Comparison of ENCODE assay signal across 1 cellular context in genomic region chr6:108707328-108707976, GRCh38.
TF ChIP-seq lines count a peak whose summit lies in the region.

No MANE protein-coding gene starts in this region.

TF ChIP-seq in HepG2, 621 proteins besides CTCF, POLR2A, EP300 and RAD21 (continued from another document and continues in another):
- no peak for TF ChIP-seq PAXIP1 (CRISPR knock-in tag; conservative IDR thresholded peaks at IDR 0.05)
- no peak for TF ChIP-seq ZNF781 (CRISPR knock-in tag; IDR thresholded peaks at IDR 0.05; ENCODE audit: borderline replicate concordance, not compliant biosample characterization)
- TF ChIP-seq ZSCAN31 (CRISPR knock-in tag; IDR thresholded peaks at IDR 0.05; ENCODE audit: low read depth): no peak
- no peak for TF ChIP-seq TCF7 (IDR thresholded peaks at IDR 0.05; ENCODE audit: low read depth)
- TF ChIP-seq MTA3 (CRISPR knock-in tag; IDR thresholded peaks at IDR 0.05): no peak
- no peak for TF ChIP-seq ZNF274 (CRISPR knock-in tag; IDR thresholded peaks at IDR 0.05)
- no peak for TF ChIP-seq ZNF292 (CRISPR knock-in tag; IDR thresholded peaks at IDR 0.05; ENCODE audit: borderline replicate concordance, low read depth)
- TF ChIP-seq ZNF207 (IDR thresholded peaks at IDR 0.05; ENCODE audit: borderline replicate concordance): no peak
- TF ChIP-seq, protein P1, sequence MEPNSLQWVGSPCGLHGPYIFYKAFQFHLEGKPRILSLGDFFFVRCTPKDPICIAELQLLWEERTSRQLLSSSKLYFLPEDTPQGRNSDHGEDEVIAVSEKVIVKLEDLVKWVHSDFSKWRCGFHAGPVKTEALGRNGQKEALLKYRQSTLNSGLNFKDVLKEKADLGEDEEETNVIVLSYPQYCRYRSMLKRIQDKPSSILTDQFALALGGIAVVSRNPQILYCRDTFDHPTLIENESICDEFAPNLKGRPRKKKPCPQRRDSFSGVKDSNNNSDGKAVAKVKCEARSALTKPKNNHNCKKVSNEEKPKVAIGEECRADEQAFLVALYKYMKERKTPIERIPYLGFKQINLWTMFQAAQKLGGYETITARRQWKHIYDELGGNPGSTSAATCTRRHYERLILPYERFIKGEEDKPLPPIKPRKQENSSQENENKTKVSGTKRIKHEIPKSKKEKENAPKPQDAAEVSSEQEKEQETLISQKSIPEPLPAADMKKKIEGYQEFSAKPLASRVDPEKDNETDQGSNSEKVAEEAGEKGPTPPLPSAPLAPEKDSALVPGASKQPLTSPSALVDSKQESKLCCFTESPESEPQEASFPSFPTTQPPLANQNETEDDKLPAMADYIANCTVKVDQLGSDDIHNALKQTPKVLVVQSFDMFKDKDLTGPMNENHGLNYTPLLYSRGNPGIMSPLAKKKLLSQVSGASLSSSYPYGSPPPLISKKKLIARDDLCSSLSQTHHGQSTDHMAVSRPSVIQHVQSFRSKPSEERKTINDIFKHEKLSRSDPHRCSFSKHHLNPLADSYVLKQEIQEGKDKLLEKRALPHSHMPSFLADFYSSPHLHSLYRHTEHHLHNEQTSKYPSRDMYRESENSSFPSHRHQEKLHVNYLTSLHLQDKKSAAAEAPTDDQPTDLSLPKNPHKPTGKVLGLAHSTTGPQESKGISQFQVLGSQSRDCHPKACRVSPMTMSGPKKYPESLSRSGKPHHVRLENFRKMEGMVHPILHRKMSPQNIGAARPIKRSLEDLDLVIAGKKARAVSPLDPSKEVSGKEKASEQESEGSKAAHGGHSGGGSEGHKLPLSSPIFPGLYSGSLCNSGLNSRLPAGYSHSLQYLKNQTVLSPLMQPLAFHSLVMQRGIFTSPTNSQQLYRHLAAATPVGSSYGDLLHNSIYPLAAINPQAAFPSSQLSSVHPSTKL (CRISPR knock-in tag; IDR thresholded peaks at IDR 0.05): peak; percentile 35; the same call in 1 of the 2 replicates
- no peak for TF ChIP-seq ZNF646 (CRISPR knock-in tag; IDR thresholded peaks at IDR 0.05)
- no peak for TF ChIP-seq ZNF230 (CRISPR knock-in tag; IDR thresholded peaks at IDR 0.05)
- no peak for TF ChIP-seq BCLAF1 (IDR thresholded peaks at IDR 0.05)
- no peak for TF ChIP-seq RXRB (CRISPR knock-in tag; IDR thresholded peaks at IDR 0.05; ENCODE audit: borderline replicate concordance)
- TF ChIP-seq ELF3 (CRISPR knock-in tag; IDR thresholded peaks at IDR 0.05): no peak
- no peak for TF ChIP-seq GTF3A (CRISPR knock-in tag; conservative IDR thresholded peaks at IDR 0.05)
- TF ChIP-seq ASH2L (IDR thresholded peaks at IDR 0.05; ENCODE audit: insufficient read length, low read depth, low read length): no peak
- no peak for TF ChIP-seq ATF4 (CRISPR knock-in tag; IDR thresholded peaks at IDR 0.05)
- TF ChIP-seq ZNF280D (CRISPR knock-in tag; IDR thresholded peaks at IDR 0.05): no peak
- TF ChIP-seq, protein P2, sequence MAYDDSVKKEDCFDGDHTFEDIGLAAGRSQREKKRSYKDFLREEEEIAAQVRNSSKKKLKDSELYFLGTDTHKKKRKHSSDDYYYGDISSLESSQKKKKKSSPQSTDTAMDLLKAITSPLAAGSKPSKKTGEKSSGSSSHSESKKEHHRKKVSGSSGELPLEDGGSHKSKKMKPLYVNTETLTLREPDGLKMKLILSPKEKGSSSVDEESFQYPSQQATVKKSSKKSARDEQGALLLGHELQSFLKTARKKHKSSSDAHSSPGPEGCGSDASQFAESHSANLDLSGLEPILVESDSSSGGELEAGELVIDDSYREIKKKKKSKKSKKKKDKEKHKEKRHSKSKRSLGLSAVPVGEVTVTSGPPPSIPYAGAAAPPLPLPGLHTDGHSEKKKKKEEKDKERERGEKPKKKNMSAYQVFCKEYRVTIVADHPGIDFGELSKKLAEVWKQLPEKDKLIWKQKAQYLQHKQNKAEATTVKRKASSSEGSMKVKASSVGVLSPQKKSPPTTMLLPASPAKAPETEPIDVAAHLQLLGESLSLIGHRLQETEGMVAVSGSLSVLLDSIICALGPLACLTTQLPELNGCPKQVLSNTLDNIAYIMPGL (CRISPR knock-in tag; IDR thresholded peaks at IDR 0.05; ENCODE audit: borderline replicate concordance in 1 of 2, low read depth in 1 of 2): no peak
- no peak for TF ChIP-seq PITX1 (CRISPR knock-in tag; IDR thresholded peaks at IDR 0.05)
- TF ChIP-seq HMG20A (CRISPR knock-in tag; IDR thresholded peaks at IDR 0.05; ENCODE audit: borderline replicate concordance): peak; percentile 11; the same call in 1 of the 2 replicates
- TF ChIP-seq NCOR1 (IDR thresholded peaks at IDR 0.05; ENCODE audit: borderline replicate concordance, low read length): no peak
- no peak for TF ChIP-seq KDM6A (CRISPR knock-in tag; IDR thresholded peaks at IDR 0.05; ENCODE audit: low read depth)
- TF ChIP-seq, protein P3, sequence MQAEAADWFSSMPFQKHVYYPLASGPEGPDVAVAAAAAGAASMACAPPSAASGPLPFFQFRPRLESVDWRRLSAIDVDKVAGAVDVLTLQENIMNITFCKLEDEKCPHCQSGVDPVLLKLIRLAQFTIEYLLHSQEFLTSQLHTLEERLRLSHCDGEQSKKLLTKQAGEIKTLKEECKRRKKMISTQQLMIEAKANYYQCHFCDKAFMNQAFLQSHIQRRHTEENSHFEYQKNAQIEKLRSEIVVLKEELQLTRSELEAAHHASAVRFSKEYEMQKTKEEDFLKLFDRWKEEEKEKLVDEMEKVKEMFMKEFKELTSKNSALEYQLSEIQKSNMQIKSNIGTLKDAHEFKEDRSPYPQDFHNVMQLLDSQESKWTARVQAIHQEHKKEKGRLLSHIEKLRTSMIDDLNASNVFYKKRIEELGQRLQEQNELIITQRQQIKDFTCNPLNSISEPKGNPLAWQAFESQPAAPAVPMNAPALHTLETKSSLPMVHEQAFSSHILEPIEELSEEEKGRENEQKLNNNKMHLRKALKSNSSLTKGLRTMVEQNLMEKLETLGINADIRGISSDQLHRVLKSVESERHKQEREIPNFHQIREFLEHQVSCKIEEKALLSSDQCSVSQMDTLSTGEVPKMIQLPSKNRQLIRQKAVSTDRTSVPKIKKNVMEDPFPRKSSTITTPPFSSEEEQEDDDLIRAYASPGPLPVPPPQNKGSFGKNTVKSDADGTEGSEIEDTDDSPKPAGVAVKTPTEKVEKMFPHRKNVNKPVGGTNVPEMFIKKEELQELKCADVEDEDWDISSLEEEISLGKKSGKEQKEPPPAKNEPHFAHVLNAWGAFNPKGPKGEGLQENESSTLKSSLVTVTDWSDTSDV (CRISPR knock-in tag; IDR thresholded peaks at IDR 0.05): no peak
